ENCODE assay signal across 22 cellular contexts in genomic region chr6:129657433-129657832, GRCh38.
"Had no signal": no experiment of that assay in that cellular context is flagged by ENCODE, and none has a peak within 500 bp of the region (broad histone marks: within the 10 kb centered on the region; RNA-seq: fewer than 3 reads in every experiment).

No MANE protein-coding gene starts in this region.

- H3K36me3 Mint-ChIP-seq: natural killer cell, neural progenitor cell had no signal

- H3K9me3 ChIP-seq: esophagus muscularis mucosa, heart right ventricle, right atrium auricular region, spleen, suprapubic skin, tibial artery had no signal

- H3K4me2 ChIP-seq: neural progenitor cell had no signal

- H3K4me3 ChIP-seq: esophagus muscularis mucosa, heart right ventricle, neural progenitor cell, right atrium auricular region, spleen, suprapubic skin, tibial artery had no signal

- H3K27me3 ChIP-seq: esophagus muscularis mucosa, heart right ventricle, neural progenitor cell, right atrium auricular region, spleen, suprapubic skin, tibial artery had no signal

- H3K4me3 Mint-ChIP-seq: activated naive CD4-positive, alpha-beta T cell treated with anti-CD3 and anti-CD28 coated beads for 36 hours; memory B cell; natural killer cell; neural progenitor cell; T-cell had no signal

- H2AFZ ChIP-seq: neural progenitor cell, parathyroid adenoma had no signal

- H3K9ac ChIP-seq: neural progenitor cell, parathyroid adenoma had no signal

- DNase-seq: activated CD4-positive, alpha-beta T cell treated with anti-CD3 and anti-CD28 coated beads for 4 hours; activated CD4-positive, alpha-beta T cell treated with anti-CD3 and anti-CD28 coated beads, Interleukin-2, amount 50 U/mL, for 4 hours; activated CD4-positive, CD25-positive, alpha-beta regulatory T cell; activated effector memory CD4-positive, alpha-beta T cell treated with Interleukin-2 at 50 U/mL for 16 hours; activated naive CD4-positive, alpha-beta T cell treated with anti-CD3 and anti-CD28 coated beads for 36 hours; amniotic stem cell; central memory CD4-positive, alpha-beta T cell; effector CD4-positive, alpha-beta T cell; foreskin melanocyte; heart right ventricle; natural killer cell; occipital lobe; spleen; stimulated activated naive CD4-positive, alpha-beta T cell; T-cell; tibial artery had no signal

- H3K27ac Mint-ChIP-seq: activated naive CD4-positive, alpha-beta T cell treated with anti-CD3 and anti-CD28 coated beads for 36 hours; memory B cell; natural killer cell; neural progenitor cell; T-cell had no signal

- H3K27ac ChIP-seq: esophagus muscularis mucosa, neural progenitor cell, parathyroid adenoma, right atrium auricular region, spleen, suprapubic skin, tibial artery had no signal

- H3K9me3 Mint-ChIP-seq: activated naive CD4-positive, alpha-beta T cell treated with anti-CD3 and anti-CD28 coated beads for 36 hours; memory B cell; natural killer cell; neural progenitor cell; T-cell had no signal

- H3K27me3 Mint-ChIP-seq: memory B cell, T-cell had no signal

- H3K36me3 ChIP-seq: esophagus muscularis mucosa, heart right ventricle, neural progenitor cell, right atrium auricular region, spleen, suprapubic skin, tibial artery had no signal
